Comparison of ENCODE assay signal across 10 cellular contexts in the genomic region with DNA sequence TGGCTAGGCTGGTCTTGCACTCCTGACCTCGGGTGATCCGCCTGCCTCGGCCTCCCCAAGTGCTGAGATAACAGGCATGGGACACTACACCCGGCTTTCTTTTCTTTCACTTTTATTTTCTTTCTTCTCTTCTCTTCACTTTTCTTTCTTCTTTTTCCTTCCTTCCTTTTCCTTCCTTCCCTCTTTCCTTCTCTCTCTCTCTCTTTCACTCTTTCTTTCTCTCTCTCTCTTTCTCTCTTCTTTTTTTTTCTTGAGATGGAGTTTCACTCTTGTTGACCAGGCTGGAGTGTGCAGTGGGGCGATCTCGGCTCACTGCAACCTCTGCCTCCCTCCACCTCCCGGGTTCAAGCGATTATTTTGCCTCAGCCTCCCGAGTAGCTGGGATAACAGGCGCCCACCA. TPM values are rescaled to one million over a fixed set of nuclear protein-coding genes. Genes with fewer than 3 reads are reported as not detected.
DNase-seq lines count a peak whose midpoint lies in the region; ATAC-seq and TF ChIP-seq lines count a peak whose summit lies in the region.
"Had no signal": no experiment of that assay in that cellular context is flagged by ENCODE, and none has a peak within 500 bp of the region (broad histone marks: within the 10 kb centered on the region; RNA-seq: fewer than 3 reads in every experiment).

No MANE protein-coding gene starts in this region.

- no peak overlapping the region for H3K9ac ChIP-seq in BLaER1
- peak overlapping the region; percentile 80; the same call in 1 of the 2 replicates for H3K9ac ChIP-seq in DND-41 (ENCODE audit: low read depth, low read length)
- no peak overlapping the region for H3K9ac ChIP-seq in SU-DHL-6 (ENCODE audit: low read length)
- no peak overlapping the region for H3K9ac ChIP-seq in neural cell (ENCODE audit: low read length)
- H3K9ac ChIP-seq: KMS-11 had no signal

- TF ChIP-seq CTCF in DND-41 (IDR thresholded peaks at IDR 0.05; ENCODE audit: borderline replicate concordance, extremely low read depth, low read length, poor library complexity, severe bottlenecking) (no peak), SU-DHL-6 (IDR thresholded peaks at IDR 0.05; ENCODE audit: insufficient read depth, low read length, poor library complexity, severe bottlenecking) (no peak), neural cell (IDR thresholded peaks at IDR 0.05; ENCODE audit: poor library complexity, severe bottlenecking) (no peak), esophagus muscularis mucosa (IDR thresholded peaks at IDR 0.05) (no peak)

- TF ChIP-seq RAD21 in neural cell (conservative IDR thresholded peaks at IDR 0.05) = no peak

- ATAC-seq in DND-41 (ENCODE audit: insufficient read depth, low read depth) = no peak

- H3K9me2 ChIP-seq in SU-DHL-6 (replicated peaks; ENCODE audit: insufficient read depth, low read length) (no peaks in the 10 kb centered on the region), neural cell (ENCODE audit: insufficient read depth, low read length) (no peaks in the 10 kb centered on the region)

- H2AFZ ChIP-seq in DND-41 (ENCODE audit: low read depth, low read length) (peak overlapping the region; percentile 32), SU-DHL-6 (ENCODE audit: low read depth, low read length, severe bottlenecking) (peak overlapping the region; percentile 42), neural cell (ENCODE audit: low read depth, low read length) (peak overlapping the region; percentile 15)

- TF ChIP-seq EP300 in neural cell (conservative IDR thresholded peaks at IDR 0.05; ENCODE audit: poor library complexity, severe bottlenecking) (no peak), esophagus muscularis mucosa (IDR thresholded peaks at IDR 0.05) (no peak)

- H4K20me1 ChIP-seq in BLaER1 (0 out of 2 replicates have a peak, but pooled peaks cover 6% of the 10 kb centered on the region), DND-41 (ENCODE audit: insufficient read depth, low read length) (peaks cover 8% of the 10 kb centered on the region; the same call in 1 of the 2 replicates), SU-DHL-6 (ENCODE audit: low read depth, low read length) (no peaks in the 10 kb centered on the region), neural cell (ENCODE audit: insufficient read depth) (no peaks in the 10 kb centered on the region)

- H3K4me1 ChIP-seq in BLaER1 = peaks cover 8% of the 10 kb centered on the region
- H3K4me1 ChIP-seq in DND-41 (ENCODE audit: insufficient read depth, low read length) = peaks cover 40% of the 10 kb centered on the region
- H3K4me1 ChIP-seq in esophagus muscularis mucosa = peaks cover 11 to 40% (median 34%) of the 10 kb centered on the region in 4 donors

- H3K4me2 ChIP-seq in BLaER1 (peak overlapping the region; percentile 28; the same call in 1 of the 2 replicates), DND-41 (ENCODE audit: insufficient read depth, low read length) (peak overlapping the region; percentile 80), SU-DHL-6 (ENCODE audit: low read depth, low read length, poor library complexity, severe bottlenecking) (no peak overlapping the region), neural cell (ENCODE audit: low read length) (no peak overlapping the region)
- H3K4me2 ChIP-seq: KMS-11 had no signal

- TF ChIP-seq POLR2A in esophagus muscularis mucosa (IDR thresholded peaks at IDR 0.05; ENCODE audit: low read depth) = no peak

- intact Hi-C loops in esophagus muscularis mucosa (cut with DNase I) = loop anchor here (2.0 kb wide), 2 partner anchors 37 to 67 kb away; partner anchors contain the start of genes ZNF708 and ZNF738

- 87% methylated on average over 10 of the region's 10 CpGs for WGBS in esophagus muscularis mucosa

- H3F3A ChIP-seq in SU-DHL-6 (ENCODE audit: insufficient read depth) = no peaks in the 10 kb centered on the region
- no peaks in the 10 kb centered on the region for H3F3A ChIP-seq in neural cell (ENCODE audit: insufficient read depth, low read length, poor library complexity, severe bottlenecking)

- H3K36me3 ChIP-seq in BLaER1 (peaks cover 29% of the 10 kb centered on the region), DND-41 (ENCODE audit: insufficient read depth, low read length) (peaks cover 29% of the 10 kb centered on the region), SU-DHL-6 (ENCODE audit: low read length) (peaks cover 22% of the 10 kb centered on the region), neural cell (ENCODE audit: insufficient read depth, low read length) (peaks cover 4% of the 10 kb centered on the region), esophagus muscularis mucosa (peaks cover 0 to 16% (median 2%) of the 10 kb centered on the region in 4 donors)

- in situ Hi-C loops in ACHN (cut with HindIII; ENCODE audit: low pct_ligation_motif_present, low pct_unique_long_range_greater_than_20kb, low sequenced_read_pairs) = no loop called here

- H3K79me2 ChIP-seq in DND-41 (ENCODE audit: insufficient read depth, low read length) (peaks cover 42% of the 10 kb centered on the region), SU-DHL-6 (ENCODE audit: insufficient read depth, low read length) (peaks cover 39% of the 10 kb centered on the region), neural cell (replicated peaks; ENCODE audit: insufficient read depth, low read length) (peaks cover 36% of the 10 kb centered on the region)

- H3K27ac ChIP-seq in BLaER1 (no peak overlapping the region), DND-41 (ENCODE audit: low read length) (no peak overlapping the region), SU-DHL-6 (ENCODE audit: low read depth, low read length) (no peak overlapping the region), neural cell (ENCODE audit: low read length) (peak overlapping the region; percentile 95), esophagus muscularis mucosa (replicated peaks in 1 of 4) (peak overlapping the region in 1 of 4 donors; percentile 85)
- H3K27ac ChIP-seq: KMS-11 had no signal

- H3K4me3 ChIP-seq in BLaER1 (no peak overlapping the region), DND-41 (ENCODE audit: low read depth in 1 of 2, low read length in 2 of 2) (peak overlapping the region in 1 of 2 experiments; percentile 94; a peak in 2 of 4 replicates), SU-DHL-6 (ENCODE audit: insufficient read depth, low read length, poor library complexity, severe bottlenecking) (no peak overlapping the region), neural cell (ENCODE audit: low read length) (no peak overlapping the region), esophagus muscularis mucosa (no peak overlapping the region)

- H3K27me3 ChIP-seq in BLaER1 = no peaks in the 10 kb centered on the region
- no peaks in the 10 kb centered on the region for H3K27me3 ChIP-seq in DND-41 (ENCODE audit: insufficient read depth, low read length, poor library complexity)
- no peaks in the 10 kb centered on the region for H3K27me3 ChIP-seq in SU-DHL-6 (ENCODE audit: low read length)
- no peaks in the 10 kb centered on the region for H3K27me3 ChIP-seq in neural cell (ENCODE audit: insufficient read depth, low read depth, low read length)
- no peaks in the 10 kb centered on the region for H3K27me3 ChIP-seq in esophagus muscularis mucosa
- H3K27me3 ChIP-seq: esophagus squamous epithelium, tibial nerve had no signal

- no peak for DNase-seq in DND-41
- no peak for DNase-seq in ACHN
- DNase-seq in esophagus muscularis mucosa (ENCODE audit: extremely low spot score) = no peak
- no peak for DNase-seq in RPMI8226

- H3K9me3 ChIP-seq in BLaER1 (peaks cover 76% of the 10 kb centered on the region), DND-41 (ENCODE audit: insufficient read depth, low read length, severe bottlenecking) (peaks cover 2% of the 10 kb centered on the region), SU-DHL-6 (ENCODE audit: insufficient read depth, low read length) (no peaks in the 10 kb centered on the region), neural cell (ENCODE audit: low read length) (peaks cover 3% of the 10 kb centered on the region), esophagus muscularis mucosa (no peaks in the 10 kb centered on the region)

TF ChIP-seq in neural cell, 6 proteins besides CTCF, POLR2A, EP300 and RAD21:
- TF ChIP-seq TAF1 (IDR thresholded peaks at IDR 0.05; ENCODE audit: low read depth) (no peak), MXI1 (conservative IDR thresholded peaks at IDR 0.05; ENCODE audit: poor library complexity, severe bottlenecking) (no peak), POLR2AphosphoS5 (IDR thresholded peaks at IDR 0.05) (no peak), EZH2 (IDR thresholded peaks at IDR 0.05; ENCODE audit: borderline replicate concordance, insufficient read depth, low read length, poor library complexity, severe bottlenecking) (no peak), SMC3 (conservative IDR thresholded peaks at IDR 0.05; ENCODE audit: poor library complexity) (no peak), REST (IDR thresholded peaks at IDR 0.05; ENCODE audit: borderline replicate concordance) (no peak)

RNA-seq across cellular contexts. Expression of gene ZNF493, which starts 0.8 kb away (rescaled TPM):
- polyA plus RNA-seq in neural cell = 85.8 and 92.2 TPM in 2 replicates
- polyA minus RNA-seq in neural cell = 181 and 214 TPM in 2 replicates
- 10 to 100 TPM; 12.1 to 29.1 (median 19.1) TPM for total RNA-seq in esophagus muscularis mucosa

RNA-seq across cellular contexts. Expression of gene ZNF738, which starts 37.3 kb away (rescaled TPM):
- polyA plus RNA-seq in neural cell = 159 and 162 TPM in 2 replicates
- 79.4 and 82.8 TPM in 2 replicates for polyA minus RNA-seq in neural cell
- 1 to 10 TPM; 2.7 to 4.8 (median 3.0) TPM for total RNA-seq in esophagus muscularis mucosa

Comparison
In these comparisons a context has a peak if more than half of its experiments do, and no peak if none do; other contexts are left out.
1. H3K4me2 ChIP-seq: peak in BLaER1 (single experiment) and DND-41 (single experiment); none in SU-DHL-6 (single experiment) and neural cell (single experiment).
2. Peak in every context shown above with its lines, with median percentiles within 50 percentile points of each other: H2AFZ ChIP-seq.